In the genomic region with DNA sequence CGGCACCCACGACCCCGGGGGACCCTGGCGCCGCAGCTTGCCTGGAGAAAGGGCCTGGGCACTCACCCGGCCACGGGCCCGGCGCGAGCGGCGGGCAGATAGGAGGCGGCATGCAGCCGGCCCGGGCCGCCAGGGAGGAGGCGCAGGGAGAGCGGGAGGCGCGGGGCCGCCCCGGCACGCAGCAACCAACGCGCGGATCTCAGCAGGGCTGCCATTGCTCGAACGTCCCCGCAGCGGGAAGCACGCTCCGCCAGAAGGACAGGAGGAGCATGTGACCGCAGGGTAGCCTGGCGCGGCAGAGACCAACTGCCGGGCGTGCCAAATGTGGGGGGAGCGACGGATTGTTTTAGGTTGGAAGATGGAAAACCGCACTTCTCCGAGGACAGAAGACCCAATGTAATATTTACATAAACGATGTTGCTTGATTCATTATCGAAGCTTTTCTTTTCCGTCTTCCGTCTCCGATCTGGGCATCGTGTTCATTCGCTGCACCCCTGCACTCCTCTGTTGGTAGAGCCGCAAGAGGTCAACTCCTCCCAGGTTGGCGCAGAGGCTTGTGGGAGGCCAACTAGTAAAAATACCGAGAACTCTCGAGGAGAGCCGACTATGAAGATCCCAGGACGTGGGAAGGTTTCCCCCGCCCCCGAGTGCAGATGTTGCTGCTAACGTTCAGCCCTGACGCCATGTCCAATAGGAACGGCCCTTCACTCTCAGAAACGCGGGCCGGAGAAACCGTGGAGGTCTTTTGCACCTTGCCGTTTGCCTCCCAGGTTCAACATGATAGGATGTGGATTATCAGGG, we compare ENCODE assay signal across 8 cellular contexts. TPM values are rescaled to one million over a fixed set of nuclear protein-coding genes. Genes with fewer than 3 reads are reported as not detected.
A peak's percentile ranks its signal among the peaks of the same experiment; 100 is the strongest.
DNase-seq lines count a peak whose midpoint lies in the region; ATAC-seq and TF ChIP-seq lines count a peak whose summit lies in the region.

TSS of gene LRPPRC (minus strand) at position 257 of the 801 bp plus-strand sequence. CDS start at position 215, 42 bp downstream.

- peak within 1 kb of the TSS; percentile 98 for H3K4me3 ChIP-seq in AG10803 (ENCODE audit: low read length)

- ATAC-seq in GM19043 (IDR thresholded peaks at IDR 0.05; ENCODE audit: low read depth, unreplicated experiment) (peak; percentile 89), HG03378 (IDR thresholded peaks at IDR 0.05; ENCODE audit: unreplicated experiment) (peak; percentile 86)

- TF ChIP-seq CTCF in AG10803 (conservative IDR thresholded peaks at IDR 0.05; ENCODE audit: low read length) = no peak

- DNase-seq in AG10803 (ENCODE audit: low read depth) = peak; percentile 97
- DNase-seq in NCI-H510A (lab: John Stamatoyannopoulos, UW) = peak; percentile 91
- peak; percentile 80 for DNase-seq in activated CD4-positive, alpha-beta T cell treated with anti-CD3 and anti-CD28 coated beads for 1 hour
- peak; percentile 95 for DNase-seq in cerebellum (ENCODE audit: low spot score)
- DNase-seq in islet precursor cell = peak; percentile 98
- peak; percentile 81 to 88 (median 86) for DNase-seq in stimulated activated CD4-positive, alpha-beta T cell treated with anti-CD3 and anti-CD28 coated beads, Interleukin-12 subunit alpha, Interleukin-12 subunit beta, amount 100 ng/mL, for 48 hours (ENCODE audit: low read depth in 2 of 3, low spot score in 1 of 3)

RNA-seq across cellular contexts. Expression of gene LRPPRC, which starts in this region (rescaled TPM):
- total RNA-seq in cerebellum = 97.5 TPM

Comparison
In these comparisons a context has a peak if more than half of its experiments do, and no peak if none do; other contexts are left out.
1. Peak in every context shown above with its lines: DNase-seq, ATAC-seq and H3K4me3 ChIP-seq.